8 cellular contexts compared by ENCODE assay signal in genomic region chr12:6603095-6603567, GRCh38. TPM values are rescaled to one million over a fixed set of nuclear protein-coding genes. Genes with fewer than 3 reads are reported as not detected.
A peak's percentile ranks its signal among the peaks of the same experiment; 100 is the strongest.
DNase-seq lines count a peak whose midpoint lies in the region; ATAC-seq, FAIRE-seq and TF ChIP-seq lines count a peak whose summit lies in the region.

No MANE protein-coding gene starts in this region.

- in situ Hi-C loops in GM12878 (cut with MboI), result no loop called here
- in situ Hi-C loops in transverse colon (cut with MboI; ENCODE audit: low pct_ligation_motif_present in 1 of 4, low pct_unique_long_range_greater_than_20kb in 1 of 4, low sequenced_read_pairs in 3 of 4), result no loop called here

- DNase-seq in DMS153 (lab: John Stamatoyannopoulos, UW), result peak; percentile 34
- peak; percentile 28 for DNase-seq in NCI-H510A (lab: John Stamatoyannopoulos, UW)
- DNase-seq in GM12878 (ENCODE audit: low read depth, low spot score), result no peak
- DNase-seq in left kidney (ENCODE audit: low read depth, low spot score), result peak; percentile 47
- DNase-seq in transverse colon, result peak; percentile 19
- no peak for DNase-seq in NCI-H1417 treated with DMSO at 0.1 percent for 48 hours (lab: John Stamatoyannopoulos, UW)
- no peak for DNase-seq in SKM-1 treated with dmso at 0.1 percent for 144 hours (lab: John Stamatoyannopoulos, UW; ENCODE audit: unreplicated experiment)

- BruUV-seq in GM12878 (replicated peaks; lab: Mats Ljungman, UMichigan), result no TSS peak

- CTCF ChIA-PET in GM12878 (lab: Yijun Ruan, JAX), result interaction anchor here (0.8 to 4.9 kb wide), 12 partner anchors 13 to 86 kb away, joined by 3 to 43 read pairs (median 4); partner anchors contain the start of gene ZNF384

- H3K9me3 ChIP-seq in GM12878 (replicated peaks; ENCODE audit: control insufficient read depth, insufficient read depth, low read length) (no peaks in the 10 kb centered on the region), transverse colon (no peaks in the 10 kb centered on the region)

- H4K20me1 ChIP-seq in GM12878 (ENCODE audit: control insufficient read depth, insufficient read depth), result peaks cover 14% of the 10 kb centered on the region

- TF ChIP-seq POLR2A in GM12878 (IDR thresholded peaks at IDR 0.05; ENCODE audit: low read depth, low read length) (no peak), transverse colon (IDR thresholded peaks at IDR 0.05) (no peak)

- ATAC-seq in GM12878, result 0 out of 3 replicates have a peak, but pooled peaks have one; percentile 4
- no peak for ATAC-seq in GM21825 (IDR thresholded peaks at IDR 0.05; ENCODE audit: unreplicated experiment)

- TF ChIP-seq CTCF in GM12878 (IDR thresholded peaks at IDR 0.05 in 2 of 3, conservative IDR thresholded peaks at IDR 0.05 in 1 of 3; ENCODE audit: control insufficient read depth in 2 of 3, extremely low read depth in 1 of 3, insufficient read depth in 1 of 3, low read depth in 3 of 3, low read length in 3 of 3) (no peak), transverse colon (IDR thresholded peaks at IDR 0.05) (no peak)

- POLR2A ChIA-PET in GM12878 (lab: Charles Lee), result interaction anchor here (1.1 to 1.7 kb wide), 9 partner anchors 10 to 249 kb away, joined by 3 to 8 read pairs (median 4); partner anchors contain the start of genes USP5, VAMP1 and ZNF384

- SMC1A ChIA-PET in GM12878 (lab: Charles Lee; ENCODE audit: uncharacterized antibody, unreplicated experiment), result interaction anchor here (0.8 to 2.7 kb wide), 10 partner anchors 10 to 93 kb away, joined by 3 to 12 read pairs (median 4); no protein-coding TSS in a partner anchor

- H3K4me3 ChIP-seq in GM12878 (peak overlapping the region; percentile 99; the same call in 1 of the 2 replicates), transverse colon (peak overlapping the region in 1 of 4 donors; percentile 14)

- H3K4me1 ChIP-seq in GM12878 (ENCODE audit: control insufficient read depth, insufficient read depth, low read length) (peaks cover 20% of the 10 kb centered on the region), transverse colon (peaks cover 25 to 46% (median 41%) of the 10 kb centered on the region in 4 donors)

- no peak for FAIRE-seq in GM12878 (lab: Jason Lieb, UNC)

- H3K36me3 ChIP-seq in GM12878 (ENCODE audit: control insufficient read depth in 2 of 2, insufficient read depth in 2 of 2, low read length in 1 of 2), result peaks cover 25 to 33% of the 10 kb centered on the region in 2 experiments
- peaks cover 0 to 45% (median 23%) of the 10 kb centered on the region in 4 donors for H3K36me3 ChIP-seq in transverse colon

- H3K79me2 ChIP-seq in GM12878 (ENCODE audit: control insufficient read depth, insufficient read depth, low read length), result peaks cover 49% of the 10 kb centered on the region

- no peak for TF ChIP-seq RAD21 in GM12878 (IDR thresholded peaks at IDR 0.05; ENCODE audit: insufficient read depth, low read depth, low read length)

- no peak overlapping the region for H2AFZ ChIP-seq in GM12878 (ENCODE audit: control insufficient read depth, low read depth, low read length)

- 41% methylated on average over 4 of the region's 6 CpGs for WGBS in GM12878 (ENCODE audit: insufficient coverage, insufficient replicate concordance, low lambda C conversion rate, missing lambda C conversion rate)
- WGBS in transverse colon (ENCODE audit: low coverage in 1 of 2), 2 donors, result 19% methylated on average over 6 of the region's 6 CpGs; no CpG with 5 or more reads in 1 of the 2 donors

- TF ChIP-seq EP300 in GM12878 (IDR thresholded peaks at IDR 0.05; ENCODE audit: borderline replicate concordance in 1 of 2, control insufficient read depth in 1 of 2, low read depth in 2 of 2, low read length in 2 of 2), result no peak
- TF ChIP-seq EP300 in transverse colon (IDR thresholded peaks at IDR 0.05; ENCODE audit: low read depth), result no peak

- peak overlapping the region; percentile 72 for H3K4me2 ChIP-seq in GM12878 (ENCODE audit: control insufficient read depth, insufficient read depth)

- H3K9ac ChIP-seq in GM12878 (ENCODE audit: control insufficient read depth, insufficient read depth, low read length), result peak overlapping the region; percentile 41; the same call in 1 of the 2 replicates

- RAD21 ChIA-PET in GM12878 (lab: Charles Lee; ENCODE audit: unreplicated experiment), result interaction anchor here (0.6 to 1.5 kb wide), 5 partner anchors 17 to 93 kb away, joined by 3 to 5 read pairs (median 3); no protein-coding TSS in a partner anchor

- H3K27me3 ChIP-seq in GM12878 (replicated peaks in 1 of 2; ENCODE audit: control insufficient read depth in 2 of 2, insufficient read depth in 2 of 2, low read length in 1 of 2), result no peaks in the 10 kb centered on the region
- H3K27me3 ChIP-seq in transverse colon, result no peaks in the 10 kb centered on the region

- intact Hi-C loops in GM12878 (cut with micrococcal nuclease; ENCODE audit: unreplicated experiment), result no loop called here
- intact Hi-C loops in transverse colon (cut with DNase I; ENCODE audit: low total_unique reads), result no loop called here

- H3K27ac ChIP-seq in GM12878 (ENCODE audit: control insufficient read depth, insufficient read depth), result peak overlapping the region; percentile 13; the same call in 1 of the 2 replicates
- H3K27ac ChIP-seq in transverse colon, result peak overlapping the region; percentile 98 to 99 (median 99)

RNA-seq across cellular contexts. Expression of gene CHD4, which starts 4.0 kb away (rescaled TPM):
- total RNA-seq in GM12878 (2013; cell fraction: nucleolus; rRNA removed), result 232 and 247 TPM in 2 replicates
- total RNA-seq in GM12878 (2014; rRNA removed), result 303 and 304 TPM in 2 replicates
- total RNA-seq in GM12878 (2014; rRNA removed; fragmentation: Illumina TruSeq; extraction: Trizol), result 182 and 184 TPM in 2 replicates
- 323 and 342 TPM in 2 replicates for total RNA-seq in GM12878 (2021)
- 145 TPM for polyA plus RNA-seq in GM12878 (2011; ENCODE audit: low read depth)
- polyA plus RNA-seq in GM12878 (2011; rRNA removed), result 83.6 and 113 TPM in 2 replicates
- polyA plus RNA-seq in GM12878 (2011; cell fraction: cytosol; rRNA removed), result 141 and 175 TPM in 2 replicates
- polyA plus RNA-seq in GM12878 (2011; cell fraction: nucleus; rRNA removed), result 211 and 406 TPM in 2 replicates
- 107 and 108 TPM in 2 replicates for polyA plus RNA-seq in GM12878 (2012)
- polyA plus RNA-seq in GM12878 (2014; fragmentation: Illumina TruSeq; extraction: Trizol), result 250 and 254 TPM in 2 replicates
- 100 to 1,000 TPM in 1 of 2 experiments, 10 to 100 TPM in 1; 58.6 to 109 TPM for polyA plus RNA-seq in GM12878 (2014; fragmentation: Nextera tagmentation; extraction: Ambion mirVana)
- 179 and 208 TPM in 2 replicates for polyA plus RNA-seq in GM12878 (2014; rRNA removed)
- 100 to 1,000 TPM in 1 of 2 experiments, 10 to 100 TPM in 1; 99.6 to 109 TPM for polyA plus RNA-seq in GM12878 (2016; fragmentation: Nextera tagmentation; extraction: Ambion mirVana)
- polyA minus RNA-seq in GM12878 (2011; rRNA and poly(A)+ RNA removed), result 223 and 229 TPM in 2 replicates
- 125 and 140 TPM in 2 replicates for polyA minus RNA-seq in GM12878 (2011; cell fraction: cytosol; rRNA and poly(A)+ RNA removed)
- polyA minus RNA-seq in GM12878 (2011; cell fraction: nucleus; rRNA and poly(A)+ RNA removed), result 64.0 and 145 TPM in 2 replicates
- total RNA-seq in transverse colon, result 100 to 1,000 TPM; 142 to 165 (median 154) TPM

RNA-seq across cellular contexts. Expression of gene LPAR5, which starts 32.6 kb away (rescaled TPM):
- total RNA-seq in GM12878 (2013; cell fraction: nucleolus; rRNA removed), result 21.8 and 24.3 TPM in 2 replicates
- 4.1 and 4.6 TPM in 2 replicates for total RNA-seq in GM12878 (2014; rRNA removed)
- total RNA-seq in GM12878 (2014; rRNA removed; fragmentation: Illumina TruSeq; extraction: Trizol), result 2.0 and 2.1 TPM in 2 replicates
- 7.9 and 8.2 TPM in 2 replicates for total RNA-seq in GM12878 (2021)
- 2.0 TPM for polyA plus RNA-seq in GM12878 (2011; ENCODE audit: low read depth)
- polyA plus RNA-seq in GM12878 (2011; rRNA removed), result 4.2 and 5.7 TPM in 2 replicates
- 10.9 and 12.6 TPM in 2 replicates for polyA plus RNA-seq in GM12878 (2011; cell fraction: cytosol; rRNA removed)
- polyA plus RNA-seq in GM12878 (2011; cell fraction: nucleus; rRNA removed), result 7.1 and 8.7 TPM in 2 replicates
- polyA plus RNA-seq in GM12878 (2012), result 2.7 and 5.0 TPM in 2 replicates
- polyA plus RNA-seq in GM12878 (2014; fragmentation: Illumina TruSeq; extraction: Trizol), result 4.5 and 5.2 TPM in 2 replicates
- polyA plus RNA-seq in GM12878 (2014; fragmentation: Nextera tagmentation; extraction: Ambion mirVana), result 1 to 10 TPM; 1.3 to 1.7 TPM
- 6.1 and 7.2 TPM in 2 replicates for polyA plus RNA-seq in GM12878 (2014; rRNA removed)
- polyA plus RNA-seq in GM12878 (2016; fragmentation: Nextera tagmentation; extraction: Ambion mirVana), result 1 to 10 TPM; 5.4 to 5.6 TPM
- polyA minus RNA-seq in GM12878 (2011; rRNA and poly(A)+ RNA removed), result 6.6 and 10.1 TPM in 2 replicates
- 6.5 and 8.4 TPM in 2 replicates for polyA minus RNA-seq in GM12878 (2011; cell fraction: cytosol; rRNA and poly(A)+ RNA removed)
- polyA minus RNA-seq in GM12878 (2011; cell fraction: nucleus; rRNA and poly(A)+ RNA removed), result 3.3 and 6.4 TPM in 2 replicates
- 10 to 100 TPM; 27.9 to 50.1 (median 30.2) TPM for total RNA-seq in transverse colon

RNA-seq across cellular contexts. Expression of gene NOP2, which starts 35.0 kb away (rescaled TPM):
- total RNA-seq in GM12878 (2013; cell fraction: nucleolus; rRNA removed), result 92.6 and 92.8 TPM in 2 replicates
- total RNA-seq in GM12878 (2014; rRNA removed) (93.6 and 97.4 TPM in 2 replicates), GM12878 (2014; rRNA removed; fragmentation: Illumina TruSeq; extraction: Trizol) (61.3 and 62.3 TPM in 2 replicates), GM12878 (2021) (99.1 and 102 TPM in 2 replicates), transverse colon (100 to 1,000 TPM in 1 of 4 donors, 10 to 100 TPM in 3; 12.8 to 167 (median 30.5) TPM)
- polyA plus RNA-seq in GM12878 (2011; ENCODE audit: low read depth), result 48.7 TPM
- polyA plus RNA-seq in GM12878 (2011; rRNA removed) (74.7 and 91.2 TPM in 2 replicates), GM12878 (2014; fragmentation: Illumina TruSeq; extraction: Trizol) (116 and 121 TPM in 2 replicates), GM12878 (2014; fragmentation: Nextera tagmentation; extraction: Ambion mirVana) (10 to 100 TPM; 26.5 to 27.3 TPM), GM12878 (2014; rRNA removed) (96.9 and 98.8 TPM in 2 replicates), GM12878 (2016; fragmentation: Nextera tagmentation; extraction: Ambion mirVana) (100 to 1,000 TPM; 112 to 114 TPM)
- 67.5 and 81.8 TPM in 2 replicates for polyA plus RNA-seq in GM12878 (2011; cell fraction: cytosol; rRNA removed)
- 193 and 252 TPM in 2 replicates for polyA plus RNA-seq in GM12878 (2011; cell fraction: nucleus; rRNA removed)
- polyA plus RNA-seq in GM12878 (2012), result 40.1 and 60.0 TPM in 2 replicates
- 36.6 and 67.0 TPM in 2 replicates for polyA minus RNA-seq in GM12878 (2011; rRNA and poly(A)+ RNA removed)
- 19.4 and 32.1 TPM in 2 replicates for polyA minus RNA-seq in GM12878 (2011; cell fraction: cytosol; rRNA and poly(A)+ RNA removed)
- 30.7 and 68.6 TPM in 2 replicates for polyA minus RNA-seq in GM12878 (2011; cell fraction: nucleus; rRNA and poly(A)+ RNA removed)

RNA-seq across cellular contexts. Expression of gene ACRBP, which starts 44.1 kb away (rescaled TPM):
- 4.5 and 4.9 TPM in 2 replicates for total RNA-seq in GM12878 (2013; cell fraction: nucleolus; rRNA removed)
- total RNA-seq in GM12878 (2014; rRNA removed), result 0.27 and 1.1 TPM in 2 replicates
- 0.69 and 1.1 TPM in 2 replicates for total RNA-seq in GM12878 (2014; rRNA removed; fragmentation: Illumina TruSeq; extraction: Trizol)
- 1.4 and 1.8 TPM in 2 replicates for total RNA-seq in GM12878 (2021)
- polyA plus RNA-seq in GM12878 (2011; ENCODE audit: low read depth), result 0.55 TPM
- polyA plus RNA-seq in GM12878 (2011; rRNA removed), result 0.80 and 0.84 TPM in 2 replicates
- 0.94 and 1.2 TPM in 2 replicates for polyA plus RNA-seq in GM12878 (2011; cell fraction: cytosol; rRNA removed)
- polyA plus RNA-seq in GM12878 (2011; cell fraction: nucleus; rRNA removed), result 4.5 and 4.6 TPM in 2 replicates
- polyA plus RNA-seq in GM12878 (2012), result 0.73 and 1.9 TPM in 2 replicates
- polyA plus RNA-seq in GM12878 (2014; fragmentation: Illumina TruSeq; extraction: Trizol), result 0.75 and 1.5 TPM in 2 replicates
- polyA plus RNA-seq in GM12878 (2014; fragmentation: Nextera tagmentation; extraction: Ambion mirVana), result under 1 TPM; 0.64 to 0.80 TPM
- polyA plus RNA-seq in GM12878 (2014; rRNA removed), result 0.80 and 0.94 TPM in 2 replicates
- polyA plus RNA-seq in GM12878 (2016; fragmentation: Nextera tagmentation; extraction: Ambion mirVana), result 1 to 10 TPM in 1 of 2 experiments, under 1 TPM in 1; 0.54 to 1.3 TPM
- 1.3 and 3.7 TPM in 2 replicates for polyA minus RNA-seq in GM12878 (2011; rRNA and poly(A)+ RNA removed)
- not detected in 2 replicates for polyA minus RNA-seq in GM12878 (2011; cell fraction: cytosol; rRNA and poly(A)+ RNA removed)
- polyA minus RNA-seq in GM12878 (2011; cell fraction: nucleus; rRNA and poly(A)+ RNA removed), result 2.3 and 2.4 TPM in 2 replicates
- 1 to 10 TPM in 3 of 4 donors, not detected in 1; 2.2 to 2.9 (median 2.7) TPM for total RNA-seq in transverse colon

RNA-seq across cellular contexts. Expression of gene IFFO1, which starts 47.3 kb away (rescaled TPM):
- total RNA-seq in GM12878 (2013; cell fraction: nucleolus; rRNA removed), result 9.8 and 9.9 TPM in 2 replicates
- total RNA-seq in GM12878 (2014; rRNA removed) (6.3 and 7.1 TPM in 2 replicates), GM12878 (2014; rRNA removed; fragmentation: Illumina TruSeq; extraction: Trizol) (4.7 and 5.1 TPM in 2 replicates), GM12878 (2021) (14.4 and 16.6 TPM in 2 replicates), transverse colon (10 to 100 TPM in 1 of 4 donors, 1 to 10 TPM in 3; 6.1 to 54.2 (median 8.0) TPM)
- 4.4 TPM for polyA plus RNA-seq in GM12878 (2011; ENCODE audit: low read depth)
- polyA plus RNA-seq in GM12878 (2011; rRNA removed) (5.0 and 7.1 TPM in 2 replicates), GM12878 (2014; fragmentation: Illumina TruSeq; extraction: Trizol) (2.2 and 5.4 TPM in 2 replicates), GM12878 (2014; fragmentation: Nextera tagmentation; extraction: Ambion mirVana) (under 1 TPM; 0.50 to 0.93 TPM), GM12878 (2014; rRNA removed) (20.9 and 21.8 TPM in 2 replicates), GM12878 (2016; fragmentation: Nextera tagmentation; extraction: Ambion mirVana) (1 to 10 TPM; 2.7 to 8.8 TPM)
- polyA plus RNA-seq in GM12878 (2011; cell fraction: cytosol; rRNA removed), result 7.4 and 12.0 TPM in 2 replicates
- polyA plus RNA-seq in GM12878 (2011; cell fraction: nucleus; rRNA removed), result 49.7 and 69.0 TPM in 2 replicates
- 7.9 and 10.3 TPM in 2 replicates for polyA plus RNA-seq in GM12878 (2012)
- polyA minus RNA-seq in GM12878 (2011; rRNA and poly(A)+ RNA removed), result 3.4 and 5.6 TPM in 2 replicates
- polyA minus RNA-seq in GM12878 (2011; cell fraction: cytosol; rRNA and poly(A)+ RNA removed), result 1.3 and 2.7 TPM in 2 replicates
- polyA minus RNA-seq in GM12878 (2011; cell fraction: nucleus; rRNA and poly(A)+ RNA removed), result 6.2 and 14.2 TPM in 2 replicates

Comparison
In these comparisons a context has a peak if more than half of its experiments do, and no peak if none do; other contexts are left out.
1. DNase-seq: peak in DMS153 (single experiment), NCI-H510A (single experiment), left kidney (single experiment) and transverse colon (single experiment); none in GM12878 (single experiment), NCI-H1417 treated with DMSO at 0.1 percent for 48 hours (single experiment) and SKM-1 treated with dmso at 0.1 percent for 144 hours (single experiment).